3 cellular contexts compared by ENCODE assay signal in the genomic region with DNA sequence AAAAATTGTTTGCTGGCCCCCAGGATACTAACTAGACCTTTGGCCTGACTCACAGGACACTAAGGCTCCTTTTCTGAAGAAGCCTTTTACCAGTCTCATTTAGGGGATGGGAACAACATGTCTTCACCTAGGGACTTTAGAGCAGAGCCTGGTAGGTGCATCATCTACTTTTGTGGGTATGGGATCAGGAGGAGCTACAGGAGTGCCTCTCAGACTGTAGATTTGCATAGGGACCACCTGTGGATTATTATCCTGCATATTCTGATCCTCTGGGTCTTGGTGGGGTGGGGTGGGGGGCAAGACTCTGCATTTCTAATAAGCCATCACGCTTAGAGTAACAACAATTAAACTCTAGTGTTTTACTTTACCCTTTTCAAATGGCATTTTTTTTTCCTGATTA. TPM values are rescaled to one million over a fixed set of nuclear protein-coding genes. Genes with fewer than 3 reads are reported as not detected.
"Had no signal": no experiment of that assay in that cellular context is flagged by ENCODE, and none has a peak within 500 bp of the region (broad histone marks: within the 10 kb centered on the region; RNA-seq: fewer than 3 reads in every experiment).

No MANE protein-coding gene starts in this region.

RNA-seq across cellular contexts. Expression of gene PTPN20, which starts 21.2 kb away (rescaled TPM):
- total RNA-seq: ascending aorta, astrocyte, chondrocyte had no signal
